17 cellular contexts compared by ENCODE assay signal in genomic region chr6:110619275-110619908, GRCh38.
DNase-seq lines count a peak whose midpoint lies in the region; TF ChIP-seq lines count a peak whose summit lies in the region.
"Had no signal": no experiment of that assay in that cellular context is flagged by ENCODE, and none has a peak within 500 bp of the region (broad histone marks: within the 10 kb centered on the region; RNA-seq: fewer than 3 reads in every experiment).

No MANE protein-coding gene starts in this region.

- H3K4me1 Mint-ChIP-seq in endodermal cell: peaks cover 62% of the 10 kb centered on the region
- peaks cover 23% of the 10 kb centered on the region for H3K4me1 Mint-ChIP-seq in progenitor cell of endocrine pancreas (ENCODE audit: low read depth)

- H3K9me3 Mint-ChIP-seq in endodermal cell (no peaks in the 10 kb centered on the region), progenitor cell of endocrine pancreas (ENCODE audit: low read depth) (no peaks in the 10 kb centered on the region)
- H3K9me3 Mint-ChIP-seq: activated B cell treated with CpG ODN at 0.5 μM for 24 hours; activated naive CD4-positive, alpha-beta T cell treated with anti-CD3 and anti-CD28 coated beads, Interleukin-2, amount 10 ng/mL, durations not matched to agents 7 days and 5 days; neural crest cell had no signal

- DNase-seq in endodermal cell (no peak), progenitor cell of endocrine pancreas (ENCODE audit: low spot score, unreplicated experiment) (no peak), NCI-H2081 (lab: John Stamatoyannopoulos, UW) (no peak), SHP77 treated with DMSO at 0.1 percent for 48 hours (lab: John Stamatoyannopoulos, UW) (no peak), GM20000 (ENCODE audit: low spot score) (no peak)
- DNase-seq: activated B cell treated with CpG ODN at 0.5 μM for 24 hours; activated naive CD4-positive, alpha-beta T cell treated with anti-CD3 and anti-CD28 coated beads, Interleukin-2, amount 10 ng/mL, durations not matched to agents 7 days and 5 days; activated T-cell treated with anti-CD3 and anti-CD28 coated beads, Interleukin-2, amount 50 U/mL, for 48 hours; DMS79 treated with DMSO at 0.1 percent for 48 hours; foreskin keratinocyte; kidney; T-helper 17 cell had no signal

- H3K27ac ChIP-seq in C4-2B (peak overlapping the region; percentile 69; the same call in 1 of the 2 replicates), endodermal cell (ENCODE audit: low read depth, low read length) (no peak overlapping the region)
- H3K27ac ChIP-seq: coronary artery, foreskin keratinocyte, SJSA1 had no signal

- no peaks in the 10 kb centered on the region for H4K20me1 ChIP-seq in Loucy (ENCODE audit: insufficient read depth, low read length, poor library complexity, severe bottlenecking)

- H3K36me3 ChIP-seq in Loucy (ENCODE audit: insufficient read depth, low read length): peaks cover 64% of the 10 kb centered on the region; the same call in 1 of the 2 replicates
- peaks cover 35% of the 10 kb centered on the region for H3K36me3 ChIP-seq in endodermal cell (ENCODE audit: control insufficient read depth, insufficient read depth, low read length)

- H3K9me3 ChIP-seq in Loucy (ENCODE audit: insufficient read depth, low read depth, low read length) (no peaks in the 10 kb centered on the region), endodermal cell (ENCODE audit: control insufficient read depth, low read length) (no peaks in the 10 kb centered on the region)
- H3K9me3 ChIP-seq: SJSA1 had no signal

- H3K9ac ChIP-seq in Loucy (ENCODE audit: low read depth, low read length, poor library complexity, severe bottlenecking): peak overlapping the region; percentile 50
- no peak overlapping the region for H3K9ac ChIP-seq in endodermal cell (ENCODE audit: extremely low read depth, low read length, poor library complexity, severe bottlenecking)

- H3K79me2 ChIP-seq in Loucy (ENCODE audit: insufficient read depth, low read length): no peaks in the 10 kb centered on the region

- TF ChIP-seq CTCF in C4-2B (conservative IDR thresholded peaks at IDR 0.05) (no peak), Loucy (conservative IDR thresholded peaks at IDR 0.05; ENCODE audit: low read length) (no peak), endodermal cell (conservative IDR thresholded peaks at IDR 0.05) (no peak), progenitor cell of endocrine pancreas (IDR thresholded peaks at IDR 0.05; ENCODE audit: unreplicated experiment) (no peak), GM20000 (IDR thresholded peaks at IDR 0.05; ENCODE audit: extremely low read depth, missing control alignments) (no peak)

- H2AFZ ChIP-seq in Loucy (ENCODE audit: low read length): no peak overlapping the region

- H3K27ac Mint-ChIP-seq in endodermal cell: peak overlapping the region; percentile 94
- H3K27ac Mint-ChIP-seq in progenitor cell of endocrine pancreas: peak overlapping the region; percentile 44
- H3K27ac Mint-ChIP-seq: activated B cell treated with CpG ODN at 0.5 μM for 24 hours; activated naive CD4-positive, alpha-beta T cell treated with anti-CD3 and anti-CD28 coated beads, Interleukin-2, amount 10 ng/mL, durations not matched to agents 7 days and 5 days; T-helper 17 cell had no signal

- H3K4me3 ChIP-seq in Loucy (ENCODE audit: low read length, poor library complexity, severe bottlenecking) (no peak overlapping the region), endodermal cell (ENCODE audit: low read length) (peak overlapping the region; percentile 24)
- H3K4me3 ChIP-seq: coronary artery, SJSA1 had no signal

- H3K27me3 Mint-ChIP-seq in endodermal cell (ENCODE audit: insufficient read depth) (no peaks in the 10 kb centered on the region), progenitor cell of endocrine pancreas (no peaks in the 10 kb centered on the region)
- H3K27me3 Mint-ChIP-seq: activated B cell treated with CpG ODN at 0.5 μM for 24 hours; activated naive CD4-positive, alpha-beta T cell treated with anti-CD3 and anti-CD28 coated beads, Interleukin-2, amount 10 ng/mL, durations not matched to agents 7 days and 5 days; T-helper 17 cell had no signal

- H3K4me3 Mint-ChIP-seq in endodermal cell (peak overlapping the region; percentile 0), progenitor cell of endocrine pancreas (ENCODE audit: low read depth) (no peak overlapping the region)
- H3K4me3 Mint-ChIP-seq: activated B cell treated with CpG ODN at 0.5 μM for 24 hours; activated naive CD4-positive, alpha-beta T cell treated with anti-CD3 and anti-CD28 coated beads, Interleukin-2, amount 10 ng/mL, durations not matched to agents 7 days and 5 days; neural crest cell; T-helper 17 cell had no signal

- peaks cover 24% of the 10 kb centered on the region for H3K4me1 ChIP-seq in Loucy (ENCODE audit: insufficient read depth, low read length, poor library complexity, severe bottlenecking)
- H3K4me1 ChIP-seq in endodermal cell (ENCODE audit: control insufficient read depth, insufficient read depth, low read length): peaks cover 18% of the 10 kb centered on the region
- H3K4me1 ChIP-seq: SJSA1 had no signal

- H3K9me2 ChIP-seq in Loucy (replicated peaks; ENCODE audit: low read depth, low read length): no peaks in the 10 kb centered on the region

- no peaks in the 10 kb centered on the region for H3F3A ChIP-seq in Loucy (ENCODE audit: low read depth)

- 78 to 81% methylated on average over 1 of the region's 2 CpGs for WGBS in endodermal cell (ENCODE audit: insufficient coverage in 1 of 2, insufficient read length in 1 of 2), 2 experiments

- H3K4me2 ChIP-seq in Loucy (ENCODE audit: low read depth, low read length, poor library complexity, severe bottlenecking): no peak overlapping the region

- H3K36me3 Mint-ChIP-seq in endodermal cell (ENCODE audit: low read depth) (peaks cover 27% of the 10 kb centered on the region), progenitor cell of endocrine pancreas (ENCODE audit: insufficient read depth) (peaks cover 21% of the 10 kb centered on the region)

- H3K27me3 ChIP-seq in Loucy (ENCODE audit: insufficient read depth, low read length, poor library complexity, severe bottlenecking): no peaks in the 10 kb centered on the region
- H3K27me3 ChIP-seq in endodermal cell (ENCODE audit: control insufficient read depth, insufficient read depth, low read length, poor library complexity, severe bottlenecking): no peaks in the 10 kb centered on the region
- H3K27me3 ChIP-seq: foreskin keratinocyte, SJSA1 had no signal
